1 cellular context compared by ENCODE assay signal in the genomic region with DNA sequence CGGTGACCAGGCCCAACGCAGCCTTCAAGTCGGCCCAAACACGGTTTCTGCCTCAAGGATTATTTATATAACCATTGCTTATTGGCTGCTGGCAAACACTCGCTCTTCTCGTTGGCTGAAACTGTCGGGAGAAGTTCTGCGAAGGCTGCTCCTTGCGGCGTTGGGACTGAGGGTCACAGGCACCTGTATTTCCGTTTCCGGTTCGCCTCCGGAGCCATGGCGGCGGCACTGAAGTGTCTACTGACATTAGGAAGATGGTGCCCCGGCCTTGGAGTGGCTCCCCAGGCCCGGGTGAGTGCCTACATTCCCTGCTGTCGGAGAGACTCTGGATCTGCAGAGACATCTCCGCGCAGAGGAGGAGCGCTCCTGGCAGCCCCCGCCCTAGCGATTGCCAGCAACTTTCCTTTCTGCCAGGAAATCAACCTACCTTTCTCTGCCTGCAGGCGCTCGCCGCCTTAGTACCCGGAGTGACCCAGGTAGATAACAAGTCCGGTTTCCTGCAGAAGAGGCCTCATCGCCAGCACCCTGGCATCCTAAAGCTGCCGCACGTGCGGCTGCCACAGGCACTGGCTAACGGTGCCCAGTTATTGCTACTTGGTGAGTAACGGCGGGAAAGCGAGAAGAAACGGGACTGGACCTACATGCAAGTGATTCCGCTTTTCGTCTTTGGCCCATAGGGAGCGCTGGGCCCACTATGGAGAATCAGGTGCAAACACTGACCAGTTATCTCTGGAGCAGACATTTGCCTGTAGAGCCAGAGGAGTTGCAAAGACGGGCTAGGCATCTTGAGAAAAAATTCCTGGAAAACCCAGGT.
A peak's percentile ranks its signal among the peaks of the same experiment; 100 is the strongest.
TF ChIP-seq lines count a peak whose summit lies in the region.

A gene with protein sequence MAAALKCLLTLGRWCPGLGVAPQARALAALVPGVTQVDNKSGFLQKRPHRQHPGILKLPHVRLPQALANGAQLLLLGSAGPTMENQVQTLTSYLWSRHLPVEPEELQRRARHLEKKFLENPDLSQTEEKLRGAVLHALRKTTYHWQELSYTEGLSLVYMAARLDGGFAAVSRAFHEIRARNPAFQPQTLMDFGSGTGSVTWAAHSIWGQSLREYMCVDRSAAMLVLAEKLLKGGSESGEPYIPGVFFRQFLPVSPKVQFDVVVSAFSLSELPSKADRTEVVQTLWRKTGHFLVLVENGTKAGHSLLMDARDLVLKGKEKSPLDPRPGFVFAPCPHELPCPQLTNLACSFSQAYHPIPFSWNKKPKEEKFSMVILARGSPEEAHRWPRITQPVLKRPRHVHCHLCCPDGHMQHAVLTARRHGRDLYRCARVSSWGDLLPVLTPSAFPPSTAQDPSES (plus strand): TSS at position 194 of the 814 bp plus-strand sequence. CDS start 23 bp downstream, at position 217.

TF ChIP-seq in HepG2, 621 proteins besides CTCF, POLR2A, EP300 and RAD21 (continued from another document and continues in another):
- TF ChIP-seq, protein P1, sequence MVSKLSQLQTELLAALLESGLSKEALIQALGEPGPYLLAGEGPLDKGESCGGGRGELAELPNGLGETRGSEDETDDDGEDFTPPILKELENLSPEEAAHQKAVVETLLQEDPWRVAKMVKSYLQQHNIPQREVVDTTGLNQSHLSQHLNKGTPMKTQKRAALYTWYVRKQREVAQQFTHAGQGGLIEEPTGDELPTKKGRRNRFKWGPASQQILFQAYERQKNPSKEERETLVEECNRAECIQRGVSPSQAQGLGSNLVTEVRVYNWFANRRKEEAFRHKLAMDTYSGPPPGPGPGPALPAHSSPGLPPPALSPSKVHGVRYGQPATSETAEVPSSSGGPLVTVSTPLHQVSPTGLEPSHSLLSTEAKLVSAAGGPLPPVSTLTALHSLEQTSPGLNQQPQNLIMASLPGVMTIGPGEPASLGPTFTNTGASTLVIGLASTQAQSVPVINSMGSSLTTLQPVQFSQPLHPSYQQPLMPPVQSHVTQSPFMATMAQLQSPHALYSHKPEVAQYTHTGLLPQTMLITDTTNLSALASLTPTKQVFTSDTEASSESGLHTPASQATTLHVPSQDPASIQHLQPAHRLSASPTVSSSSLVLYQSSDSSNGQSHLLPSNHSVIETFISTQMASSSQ (IDR thresholded peaks at IDR 0.05; ENCODE audit: low read depth): no peak
- TF ChIP-seq, protein P1 (CRISPR knock-in tag; IDR thresholded peaks at IDR 0.05; ENCODE audit: borderline replicate concordance): no peak
- TF ChIP-seq, protein P2, sequence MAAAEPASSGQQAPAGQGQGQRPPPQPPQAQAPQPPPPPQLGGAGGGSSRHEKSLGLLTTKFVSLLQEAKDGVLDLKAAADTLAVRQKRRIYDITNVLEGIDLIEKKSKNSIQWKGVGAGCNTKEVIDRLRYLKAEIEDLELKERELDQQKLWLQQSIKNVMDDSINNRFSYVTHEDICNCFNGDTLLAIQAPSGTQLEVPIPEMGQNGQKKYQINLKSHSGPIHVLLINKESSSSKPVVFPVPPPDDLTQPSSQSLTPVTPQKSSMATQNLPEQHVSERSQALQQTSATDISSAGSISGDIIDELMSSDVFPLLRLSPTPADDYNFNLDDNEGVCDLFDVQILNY (CRISPR knock-in tag; conservative IDR thresholded peaks at IDR 0.05): no peak
- peak; percentile 71; the same call in 1 of the 2 replicates for TF ChIP-seq E2F1 (CRISPR knock-in tag; IDR thresholded peaks at IDR 0.05)
- no peak for TF ChIP-seq MEIS1 (CRISPR knock-in tag; IDR thresholded peaks at IDR 0.05; ENCODE audit: borderline replicate concordance)
- peak; percentile 97 for TF ChIP-seq ZFX (CRISPR knock-in tag; IDR thresholded peaks at IDR 0.05; ENCODE audit: low read depth)
- 0 out of 2 replicates have a peak, but pooled peaks have one; percentile 45 for TF ChIP-seq ZBTB49 (CRISPR knock-in tag; IDR thresholded peaks at IDR 0.05; ENCODE audit: borderline replicate concordance)
- TF ChIP-seq ZNF142 (CRISPR knock-in tag; IDR thresholded peaks at IDR 0.05): peak; percentile 53; the same call in 1 of the 2 replicates
- TF ChIP-seq MLLT10 (CRISPR knock-in tag; IDR thresholded peaks at IDR 0.05): no peak
- TF ChIP-seq, protein P3, sequence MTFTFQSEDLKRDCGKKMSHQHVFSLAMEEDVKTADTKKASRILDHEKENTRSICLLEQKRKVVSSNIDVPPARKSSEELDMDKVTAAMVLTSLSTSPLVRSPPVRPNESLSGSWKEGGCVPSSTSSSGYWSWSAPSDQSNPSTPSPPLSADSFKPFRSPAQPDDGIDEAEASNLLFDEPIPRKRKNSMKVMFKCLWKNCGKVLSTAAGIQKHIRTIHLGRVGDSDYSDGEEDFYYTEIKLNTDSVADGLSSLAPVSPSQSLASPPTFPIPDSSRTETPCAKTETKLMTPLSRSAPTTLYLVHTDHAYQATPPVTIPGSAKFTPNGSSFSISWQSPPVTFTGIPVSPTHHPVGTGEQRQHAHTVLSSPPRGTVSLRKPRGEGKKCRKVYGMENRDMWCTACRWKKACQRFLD (CRISPR knock-in tag; IDR thresholded peaks at IDR 0.05; ENCODE audit: borderline replicate concordance): peak; percentile 92
- TF ChIP-seq, protein P4, sequence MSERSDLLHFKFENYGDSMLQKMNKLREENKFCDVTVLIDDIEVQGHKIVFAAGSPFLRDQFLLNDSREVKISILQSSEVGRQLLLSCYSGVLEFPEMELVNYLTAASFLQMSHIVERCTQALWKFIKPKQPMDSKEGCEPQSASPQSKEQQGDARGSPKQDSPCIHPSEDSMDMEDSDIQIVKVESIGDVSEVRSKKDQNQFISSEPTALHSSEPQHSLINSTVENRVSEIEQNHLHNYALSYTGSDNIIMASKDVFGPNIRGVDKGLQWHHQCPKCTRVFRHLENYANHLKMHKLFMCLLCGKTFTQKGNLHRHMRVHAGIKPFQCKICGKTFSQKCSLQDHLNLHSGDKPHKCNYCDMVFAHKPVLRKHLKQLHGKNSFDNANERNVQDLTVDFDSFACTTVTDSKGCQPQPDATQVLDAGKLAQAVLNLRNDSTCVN (CRISPR knock-in tag; IDR thresholded peaks at IDR 0.05; ENCODE audit: borderline replicate concordance): peak; percentile 35; the same call in 1 of the 2 replicates
- no peak for TF ChIP-seq HOXA5 (CRISPR knock-in tag; IDR thresholded peaks at IDR 0.05)
- 0 out of 2 replicates have a peak, but pooled peaks have one; percentile 37 for TF ChIP-seq GTF2F1 (IDR thresholded peaks at IDR 0.05; ENCODE audit: low read length)
- no peak for TF ChIP-seq AFF4 (CRISPR knock-in tag; IDR thresholded peaks at IDR 0.05)
- no peak for TF ChIP-seq TRIM24 (CRISPR knock-in tag; IDR thresholded peaks at IDR 0.05)
- no peak for TF ChIP-seq ZFP1 (CRISPR knock-in tag; IDR thresholded peaks at IDR 0.05)
- peak; percentile 62; the same call in 1 of the 2 replicates for TF ChIP-seq NRL (CRISPR knock-in tag; IDR thresholded peaks at IDR 0.05; ENCODE audit: borderline replicate concordance)
- TF ChIP-seq, protein P5, sequence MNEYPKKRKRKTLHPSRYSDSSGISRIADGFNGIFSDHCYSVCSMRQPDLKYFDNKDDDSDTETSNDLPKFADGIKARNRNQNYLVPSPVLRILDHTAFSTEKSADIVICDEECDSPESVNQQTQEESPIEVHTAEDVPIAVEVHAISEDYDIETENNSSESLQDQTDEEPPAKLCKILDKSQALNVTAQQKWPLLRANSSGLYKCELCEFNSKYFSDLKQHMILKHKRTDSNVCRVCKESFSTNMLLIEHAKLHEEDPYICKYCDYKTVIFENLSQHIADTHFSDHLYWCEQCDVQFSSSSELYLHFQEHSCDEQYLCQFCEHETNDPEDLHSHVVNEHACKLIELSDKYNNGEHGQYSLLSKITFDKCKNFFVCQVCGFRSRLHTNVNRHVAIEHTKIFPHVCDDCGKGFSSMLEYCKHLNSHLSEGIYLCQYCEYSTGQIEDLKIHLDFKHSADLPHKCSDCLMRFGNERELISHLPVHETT (CRISPR knock-in tag; conservative IDR thresholded peaks at IDR 0.05): no peak; the same call in 1 of the 2 replicates
- TF ChIP-seq ARID2 (CRISPR knock-in tag; IDR thresholded peaks at IDR 0.05; ENCODE audit: borderline replicate concordance): peak; percentile 75; the same call in 1 of the 2 replicates
